Comparison of ENCODE assay signal across 8 cellular contexts in genomic region chr5:72015103-72015548, GRCh38.
DNase-seq lines count a peak whose midpoint lies in the region; ATAC-seq, FAIRE-seq and TF ChIP-seq lines count a peak whose summit lies in the region.

No MANE protein-coding gene starts in this region.

- H3K9me3 ChIP-seq in neural cell (ENCODE audit: low read length) (no peaks in the 10 kb centered on the region), Karpas-422 (ENCODE audit: low read length) (no peaks in the 10 kb centered on the region), ascending aorta (peaks cover 0 to 5% of the 10 kb centered on the region in 2 donors)

- no peak for FAIRE-seq in bronchial epithelial cell (lab: Jason Lieb, UNC)

- H3K9ac ChIP-seq in neural cell (ENCODE audit: low read length), result peak overlapping the region; percentile 84
- H3K9ac ChIP-seq in Karpas-422 (ENCODE audit: low read length), result no peak overlapping the region

- H3K4me1 ChIP-seq in Karpas-422 (ENCODE audit: low read length) (no peaks in the 10 kb centered on the region), ascending aorta (peaks cover 0 to 2% of the 10 kb centered on the region in 2 donors)

- no peak for TF ChIP-seq CTCF in bronchial epithelial cell (IDR thresholded peaks at IDR 0.05; ENCODE audit: insufficient read depth, low read length, severe bottlenecking)
- TF ChIP-seq CTCF in neural cell (IDR thresholded peaks at IDR 0.05; ENCODE audit: poor library complexity, severe bottlenecking), result no peak
- no peak for TF ChIP-seq CTCF in ascending aorta (IDR thresholded peaks at IDR 0.05)

- H3K79me2 ChIP-seq in neural cell (replicated peaks; ENCODE audit: insufficient read depth, low read length) (peaks cover 13% of the 10 kb centered on the region), Karpas-422 (ENCODE audit: low read length) (no peaks in the 10 kb centered on the region)

- DNase-seq in NCI-H2171 treated with DMSO at 0.1 percent for 48 hours (lab: John Stamatoyannopoulos, UW) (peak; percentile 69), bronchial epithelial cell (ENCODE audit: low read depth) (peak; percentile 80), SW 1271 (lab: John Stamatoyannopoulos, UW) (no peak), Karpas-422 (no peak), ascending aorta (ENCODE audit: low spot score in 2 of 2) (no peak)

- peaks cover 10% of the 10 kb centered on the region for H3F3A ChIP-seq in neural cell (ENCODE audit: insufficient read depth, low read length, poor library complexity, severe bottlenecking)

- ATAC-seq in GM18867 (IDR thresholded peaks at IDR 0.05; ENCODE audit: unreplicated experiment) (peak; percentile 64), GM18498 (IDR thresholded peaks at IDR 0.05; ENCODE audit: unreplicated experiment) (no peak)

- H2AFZ ChIP-seq in neural cell (ENCODE audit: low read depth, low read length) (no peak overlapping the region), Karpas-422 (ENCODE audit: low read length) (no peak overlapping the region)

- H3K36me3 ChIP-seq in bronchial epithelial cell (ENCODE audit: control insufficient read depth, insufficient read depth, low read length), result no peaks in the 10 kb centered on the region
- H3K36me3 ChIP-seq in neural cell (ENCODE audit: insufficient read depth, low read length), result no peaks in the 10 kb centered on the region
- H3K36me3 ChIP-seq in Karpas-422 (ENCODE audit: insufficient read depth, low read length), result no peaks in the 10 kb centered on the region
- no peaks in the 10 kb centered on the region for H3K36me3 ChIP-seq in ascending aorta

- H3K9me2 ChIP-seq in neural cell (ENCODE audit: insufficient read depth, low read length) (no peaks in the 10 kb centered on the region), Karpas-422 (replicated peaks; ENCODE audit: insufficient read depth, low read length) (no peaks in the 10 kb centered on the region)

- TF ChIP-seq RAD21 in neural cell (conservative IDR thresholded peaks at IDR 0.05), result no peak

- H3K27ac ChIP-seq in neural cell (ENCODE audit: low read length), result peak overlapping the region; percentile 100
- no peak overlapping the region for H3K27ac ChIP-seq in Karpas-422 (ENCODE audit: low read length)
- H3K27ac ChIP-seq in ascending aorta, result no peak overlapping the region

- H3K4me2 ChIP-seq in neural cell (ENCODE audit: low read length) (peak overlapping the region; percentile 89), Karpas-422 (ENCODE audit: low read depth, low read length, poor library complexity, severe bottlenecking) (no peak overlapping the region)

- no peaks in the 10 kb centered on the region for H3K27me3 ChIP-seq in bronchial epithelial cell (ENCODE audit: control insufficient read depth, insufficient read depth, low read length)
- H3K27me3 ChIP-seq in neural cell (ENCODE audit: insufficient read depth, low read depth, low read length), result no peaks in the 10 kb centered on the region
- no peaks in the 10 kb centered on the region for H3K27me3 ChIP-seq in Karpas-422 (ENCODE audit: low read length)
- H3K27me3 ChIP-seq in ascending aorta, result no peaks in the 10 kb centered on the region

- no peak for TF ChIP-seq EP300 in neural cell (conservative IDR thresholded peaks at IDR 0.05; ENCODE audit: poor library complexity, severe bottlenecking)

- intact Hi-C loops in ascending aorta (cut with DNase I), result no loop called here

- H4K20me1 ChIP-seq in neural cell (ENCODE audit: insufficient read depth) (no peaks in the 10 kb centered on the region), Karpas-422 (ENCODE audit: insufficient read depth, low read depth, low read length) (no peaks in the 10 kb centered on the region)

- H3K4me3 ChIP-seq in bronchial epithelial cell (ENCODE audit: low read depth, low read length), result no peak overlapping the region
- H3K4me3 ChIP-seq in neural cell (ENCODE audit: low read length), result peak overlapping the region; percentile 58
- no peak overlapping the region for H3K4me3 ChIP-seq in Karpas-422 (ENCODE audit: low read length)
- no peak overlapping the region for H3K4me3 ChIP-seq in ascending aorta

TF ChIP-seq in neural cell, 6 proteins besides CTCF, POLR2A, EP300 and RAD21:
- TF ChIP-seq EZH2 (IDR thresholded peaks at IDR 0.05; ENCODE audit: borderline replicate concordance, insufficient read depth, low read length, poor library complexity, severe bottlenecking) (no peak), POLR2AphosphoS5 (IDR thresholded peaks at IDR 0.05) (peak; percentile 12)
TF ChIP-seq in neural cell: peak in this region for 1.

Comparison
In these comparisons a context has a peak if more than half of its experiments do, and no peak if none do; other contexts are left out.
1. DNase-seq: peak in NCI-H2171 treated with DMSO at 0.1 percent for 48 hours (single experiment) and bronchial epithelial cell (single experiment); none in SW 1271 (0 of 2), Karpas-422 (single experiment) and ascending aorta (0 of 2).